Comparison of ENCODE assay signal across 18 cellular contexts in the genomic region with DNA sequence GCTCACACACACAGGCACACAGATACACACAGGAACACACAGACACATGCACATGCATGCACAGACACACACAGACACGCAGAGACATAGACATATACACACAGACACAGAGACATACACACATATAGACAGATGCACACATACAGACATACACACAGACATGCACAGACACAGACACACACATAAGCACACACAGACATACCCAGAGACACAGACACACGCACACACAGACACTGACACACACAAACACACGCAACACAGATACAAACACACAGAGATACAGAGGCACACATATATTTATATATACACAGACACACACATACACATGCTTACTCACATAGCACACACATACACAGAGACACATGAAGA.
"Had no signal": no experiment of that assay in that cellular context is flagged by ENCODE, and none has a peak within 500 bp of the region (broad histone marks: within the 10 kb centered on the region; RNA-seq: fewer than 3 reads in every experiment).

No MANE protein-coding gene starts in this region.

- ATAC-seq: activated T-cell treated with anti-CD3 and anti-CD28 coated beads, Interleukin-2, amount 50 U/mL, for 72 hours; left lobe of liver; pancreas; stimulated activated naive CD8-positive, alpha-beta T cell treated with anti-CD3 and anti-CD28 coated beads, Interleukin-15, Interleukin-2, amounts not matched to agents 100 U/mL and 50 U/mL, for 24 hours; upper lobe of right lung had no signal

- H3K36me3 ChIP-seq: pancreas, sigmoid colon, thyroid gland, upper lobe of right lung had no signal

- H3K27me3 ChIP-seq: pancreas, sigmoid colon, thyroid gland, upper lobe of right lung had no signal

- H3K4me3 ChIP-seq: pancreas, sigmoid colon, thyroid gland, upper lobe of right lung had no signal

- DNase-seq: activated CD4-positive, alpha-beta memory T cell treated with anti-CD3 and anti-CD28 coated beads for 36 hours; activated CD4-positive, alpha-beta T cell treated with anti-CD3 and anti-CD28 coated beads for 48 hours; activated effector memory CD4-positive, alpha-beta T cell treated with Interleukin-2 at 50 U/mL for 16 hours; activated naive CD4-positive, alpha-beta T cell treated with anti-CD3 and anti-CD28 coated beads, Interleukin-2, amount 10 ng/mL, durations not matched to agents 7 days and 5 days; activated T-cell treated with anti-CD3 and anti-CD28 coated beads, Interleukin-2, amount 50 U/mL, for 72 hours; caudate nucleus; effector CD4-positive, alpha-beta T cell; kidney; pancreas; sigmoid colon; stimulated activated CD4-positive, alpha-beta T cell treated with anti-CD3 and anti-CD28 coated beads, Interleukin-12 subunit alpha, Interleukin-12 subunit beta, amount 100 ng/mL, for 4 hours; stimulated activated CD4-positive, alpha-beta T cell treated with anti-CD3 and anti-CD28 coated beads, Interleukin-4, amount 100 ng/mL, for 4 hours; stimulated activated naive CD8-positive, alpha-beta T cell treated with anti-CD3 and anti-CD28 coated beads, Interleukin-15, Interleukin-2, amounts not matched to agents 100 U/mL and 50 U/mL, for 24 hours; substantia nigra; thyroid gland; upper lobe of right lung had no signal

- FAIRE-seq: endometrium, kidney, pancreas had no signal

- H3K27ac ChIP-seq: pancreas, sigmoid colon, thyroid gland, upper lobe of right lung had no signal

- H3K9me3 ChIP-seq: pancreas, sigmoid colon, thyroid gland, upper lobe of right lung had no signal
